In the genomic region with DNA sequence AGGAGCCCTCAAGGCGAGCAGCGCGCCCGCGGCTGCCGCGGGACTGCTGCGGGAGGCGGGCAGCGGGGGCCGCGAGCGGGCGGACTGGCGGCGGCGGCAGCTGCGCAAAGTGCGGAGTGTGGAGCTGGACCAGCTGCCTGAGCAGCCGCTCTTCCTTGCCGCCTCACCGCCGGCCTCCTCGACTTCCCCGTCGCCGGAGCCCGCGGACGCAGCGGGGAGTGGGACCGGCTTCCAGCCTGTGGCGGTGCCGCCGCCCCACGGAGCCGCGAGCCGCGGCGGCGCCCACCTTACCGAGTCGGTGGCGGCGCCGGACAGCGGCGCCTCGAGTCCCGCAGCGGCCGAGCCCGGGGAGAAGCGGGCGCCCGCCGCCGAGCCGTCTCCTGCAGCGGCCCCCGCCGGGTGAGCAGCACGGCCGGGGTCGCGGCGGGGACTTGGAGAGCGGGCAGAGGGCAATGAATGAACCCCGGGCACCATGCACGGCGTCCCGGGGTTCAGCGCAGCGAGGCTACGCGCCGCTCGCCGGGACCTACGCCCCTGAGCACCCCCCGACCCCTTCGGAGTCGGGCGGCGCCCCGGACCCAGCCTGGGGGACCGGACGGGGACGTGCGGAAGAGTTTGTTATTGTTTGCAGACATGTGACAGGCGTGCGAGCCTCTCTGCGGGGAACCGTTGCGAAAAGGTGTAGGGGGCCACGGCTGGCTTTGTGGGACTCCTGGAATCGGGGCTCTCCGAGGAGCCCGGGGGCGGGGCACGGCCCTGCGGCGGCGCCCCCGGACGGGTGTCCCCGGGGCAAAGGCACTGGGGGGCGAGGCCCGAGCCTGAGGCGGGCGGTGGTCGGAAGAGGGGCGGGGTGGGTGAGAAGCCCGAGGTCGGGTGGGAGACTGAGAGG, we compare ENCODE assay signal across 8 cellular contexts. TPM values are rescaled to one million over a fixed set of nuclear protein-coding genes. Genes with fewer than 3 reads are reported as not detected.
DNase-seq lines count a peak whose midpoint lies in the region; ATAC-seq and TF ChIP-seq lines count a peak whose summit lies in the region.

No MANE protein-coding gene starts in this region.

- H3K27ac ChIP-seq in foreskin keratinocyte (peak overlapping the region; percentile 90), osteoblast (ENCODE audit: low read depth, low read length) (peak overlapping the region; percentile 47)

- H3K36me3 ChIP-seq in osteoblast (ENCODE audit: insufficient read depth, low read length) = no peaks in the 10 kb centered on the region

- no peak for TF ChIP-seq CTCF in foreskin keratinocyte (conservative IDR thresholded peaks at IDR 0.05)
- no peak for TF ChIP-seq CTCF in osteoblast (IDR thresholded peaks at IDR 0.05; ENCODE audit: extremely low read depth, low read depth, low read length)

- peak overlapping the region; percentile 92 for H3K4me3 ChIP-seq in osteoblast (ENCODE audit: insufficient read depth, low read length)

- ATAC-seq in HG02798 (IDR thresholded peaks at IDR 0.05; ENCODE audit: poor library complexity, unreplicated experiment) = peak; percentile 43
- peak; percentile 39 for ATAC-seq in foreskin keratinocyte

- peak overlapping the region; percentile 95 for H2AFZ ChIP-seq in osteoblast (ENCODE audit: low read length)

- no peaks in the 10 kb centered on the region for H3K9me3 ChIP-seq in osteoblast (ENCODE audit: low read depth, low read length)

- peak overlapping the region; percentile 92 for H3K4me2 ChIP-seq in osteoblast (ENCODE audit: insufficient read depth, low read length)

- no peaks in the 10 kb centered on the region for H3K27me3 ChIP-seq in foreskin keratinocyte
- H3K27me3 ChIP-seq in osteoblast (ENCODE audit: insufficient read depth, low read length) = peaks cover 23% of the 10 kb centered on the region

- DNase-seq in NCI-H1092 treated with DMSO at 0.1 percent for 48 hours (lab: John Stamatoyannopoulos, UW) = peak; percentile 42
- no peak for DNase-seq in NCI-H1092 (lab: John Stamatoyannopoulos, UW)
- peak; percentile 58 for DNase-seq in NCI-H774 (lab: John Stamatoyannopoulos, UW)
- DNase-seq in activated effector memory CD4-positive, alpha-beta T cell treated with Interleukin-2 at 50 U/mL for 16 hours = peak; percentile 41
- DNase-seq in foreskin keratinocyte = no peak
- DNase-seq in osteoblast (ENCODE audit: insufficient read length, low spot score, missing footprints) = peak; percentile 69
- no peak for DNase-seq in pons (ENCODE audit: low spot score)

- H3K79me2 ChIP-seq in osteoblast (ENCODE audit: insufficient read depth, low read length) = peaks cover 39% of the 10 kb centered on the region

- H3K4me1 ChIP-seq in foreskin keratinocyte = peaks cover 24% of the 10 kb centered on the region
- peaks cover 23% of the 10 kb centered on the region for H3K4me1 ChIP-seq in osteoblast (ENCODE audit: insufficient read depth, low read length)

- peaks cover 2% of the 10 kb centered on the region for H4K20me1 ChIP-seq in osteoblast (ENCODE audit: insufficient read depth, low read length)

RNA-seq across cellular contexts. Expression of gene MAP3K1, which starts 0.6 kb away (rescaled TPM):
- total RNA-seq in foreskin keratinocyte = 11.9 and 13.6 TPM in 2 replicates
- 2.1 and 2.8 TPM in 2 replicates for polyA plus RNA-seq in foreskin keratinocyte
- 7.1 and 8.0 TPM in 2 replicates for total RNA-seq in osteoblast

Comparison
In these comparisons a context has a peak if more than half of its experiments do, and no peak if none do; other contexts are left out.
1. DNase-seq: peak in NCI-H1092 treated with DMSO at 0.1 percent for 48 hours (single experiment), NCI-H774 (single experiment), activated effector memory CD4-positive, alpha-beta T cell treated with Interleukin-2 at 50 U/mL for 16 hours (single experiment) and osteoblast (single experiment); none in NCI-H1092 (single experiment), foreskin keratinocyte (0 of 2) and pons (single experiment).